15 cellular contexts compared by ENCODE assay signal in the genomic region with DNA sequence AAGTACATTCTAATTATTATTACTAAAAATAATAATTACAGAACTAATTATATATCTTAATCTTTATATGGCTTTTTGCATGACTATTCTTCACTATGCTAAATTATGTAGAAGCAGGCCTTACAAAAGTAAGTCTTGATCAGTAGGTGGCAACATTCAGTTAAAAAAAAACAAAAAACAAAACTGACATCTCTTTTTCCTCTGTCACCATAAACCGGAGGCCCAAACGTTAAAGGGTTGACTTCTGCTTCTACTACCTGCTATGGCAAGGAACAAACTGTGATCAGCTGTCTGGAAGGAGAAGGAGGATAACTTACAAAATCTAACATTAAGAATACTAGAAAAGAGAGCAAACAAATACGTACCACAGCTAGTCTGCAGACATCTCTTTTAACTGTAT.
DNase-seq lines count a peak whose midpoint lies in the region; ATAC-seq, FAIRE-seq and TF ChIP-seq lines count a peak whose summit lies in the region.
"Had no signal": no experiment of that assay in that cellular context is flagged by ENCODE, and none has a peak within 500 bp of the region (broad histone marks: within the 10 kb centered on the region; RNA-seq: fewer than 3 reads in every experiment).

No MANE protein-coding gene starts in this region.

- no peak overlapping the region for H2BK20ac ChIP-seq in H1 (ENCODE audit: low read length)

- no peak overlapping the region for H4K8ac ChIP-seq in H1 (ENCODE audit: extremely low read depth, insufficient read depth, low read length)

- H3K27ac ChIP-seq in H1 (ENCODE audit: low read depth, low read length): no peak overlapping the region
- H3K27ac ChIP-seq: A549 had no signal

- H3K4ac ChIP-seq in H1 (replicated peaks; ENCODE audit: insufficient read length, low read depth, low read length): no peak overlapping the region

- H2BK120ac ChIP-seq in H1 (replicated peaks; ENCODE audit: low read depth, low read length): no peak overlapping the region

- H3K56ac ChIP-seq in H1 (replicated peaks; ENCODE audit: insufficient read length, low read depth, low read length): no peak overlapping the region

- no peak for ATAC-seq in stimulated activated naive CD8-positive, alpha-beta T cell treated with anti-CD3 and anti-CD28 coated beads, Interleukin-15, Interleukin-2, amounts not matched to agents 100 U/mL and 50 U/mL, for 24 hours
- ATAC-seq: A549; stimulated activated memory B cell treated with anti-CD40 and anti-IgM and Interleukin-4, amounts not matched to agents 10 μg/mL and 1 μg/mL and 100 μg/mL, for 72 hours had no signal

- H2AK5ac ChIP-seq in H1 (ENCODE audit: low read depth, low read length): no peak overlapping the region

- no peaks in the 10 kb centered on the region for H3K4me1 Mint-ChIP-seq in activated T-helper 1 cell treated with anti-CD3 and anti-CD28 coated beads, Interleukin-12 subunit alpha, Interleukin-12 subunit beta, Interleukin-2, Interleukin-4 antibody, amounts not matched to agents 30 ng/mL and 10 ng/mL and 1 ng/mL, durations not matched to agents 14 hours and 24 hours and 36 hours (ENCODE audit: low read depth)
- H3K4me1 Mint-ChIP-seq: stimulated activated memory B cell treated with anti-CD40 and anti-IgM and Interleukin-4, amounts not matched to agents 10 μg/mL and 1 μg/mL and 100 μg/mL, for 72 hours had no signal

- H3K27ac Mint-ChIP-seq in activated T-helper 1 cell treated with anti-CD3 and anti-CD28 coated beads, Interleukin-12 subunit alpha, Interleukin-12 subunit beta, Interleukin-2, Interleukin-4 antibody, amounts not matched to agents 30 ng/mL and 10 ng/mL and 1 ng/mL, durations not matched to agents 14 hours and 24 hours and 36 hours: no peak overlapping the region
- H3K27ac Mint-ChIP-seq: stimulated activated memory B cell treated with anti-CD40 and anti-IgM and Interleukin-4, amounts not matched to agents 10 μg/mL and 1 μg/mL and 100 μg/mL, for 72 hours had no signal

- H3K23me2 ChIP-seq in H1 (ENCODE audit: low read depth, low read length): no peaks in the 10 kb centered on the region

- H3K18ac ChIP-seq in H1 (ENCODE audit: extremely low read depth, low read length): no peak overlapping the region

- FAIRE-seq in H1 (lab: Jason Lieb, UNC): no peak
- FAIRE-seq: A549 had no signal

- no peaks in the 10 kb centered on the region for H3K36me3 ChIP-seq in H1 (ENCODE audit: control insufficient read depth in 2 of 4, insufficient read depth in 4 of 4, low read length in 3 of 4)

- no peak overlapping the region for H2BK15ac ChIP-seq in H1 (ENCODE audit: low read length)

- no peaks in the 10 kb centered on the region for H3K27me3 Mint-ChIP-seq in activated T-helper 1 cell treated with anti-CD3 and anti-CD28 coated beads, Interleukin-12 subunit alpha, Interleukin-12 subunit beta, Interleukin-2, Interleukin-4 antibody, amounts not matched to agents 30 ng/mL and 10 ng/mL and 1 ng/mL, durations not matched to agents 14 hours and 24 hours and 36 hours (ENCODE audit: insufficient read depth)
- H3K27me3 Mint-ChIP-seq: stimulated activated memory B cell treated with anti-CD40 and anti-IgM and Interleukin-4, amounts not matched to agents 10 μg/mL and 1 μg/mL and 100 μg/mL, for 72 hours had no signal

- no peak overlapping the region for H2BK12ac ChIP-seq in H1 (ENCODE audit: low read depth, low read length)

- H3K79me1 ChIP-seq in H1 (ENCODE audit: low read depth, low read length): no peaks in the 10 kb centered on the region

- peak overlapping the region in 1 of 4 experiments; percentile 13; a peak in 1 of 7 replicates for H3K9ac ChIP-seq in H1 (replicated peaks in 1 of 4; ENCODE audit: extremely low read depth in 1 of 4, low read depth in 3 of 4, low read length in 3 of 4)

- DNase-seq in NCI-H1092 treated with DMSO at 0.1 percent for 48 hours (lab: John Stamatoyannopoulos, UW) (peak; percentile 18), NCI-H1092 (lab: John Stamatoyannopoulos, UW) (no peak), NCI-H460 (ENCODE audit: extremely low read depth, low read depth) (peak; percentile 2), H1 (ENCODE audit: low read depth in 1 of 2, low spot score in 2 of 2) (no peak), renal cortical epithelial cell (ENCODE audit: low read depth) (peak; percentile 4)
- no peak for DNase-seq in activated naive CD4-positive, alpha-beta T cell treated with Interleukin-2 at 50 U/mL for 16 hours
- no peak for DNase-seq in stimulated activated naive CD8-positive, alpha-beta T cell treated with anti-CD3 and anti-CD28 coated beads, Interleukin-15, Interleukin-2, amounts not matched to agents 100 U/mL and 50 U/mL, for 24 hours
- DNase-seq in activated T-helper 1 cell treated with anti-CD3 and anti-CD28 coated beads, Interleukin-12 subunit alpha, Interleukin-12 subunit beta, Interleukin-2, Interleukin-4 antibody, amounts not matched to agents 30 ng/mL and 10 ng/mL and 1 ng/mL, durations not matched to agents 14 hours and 24 hours and 36 hours (ENCODE audit: low spot score): no peak
- DNase-seq: activated CD4-positive, alpha-beta T cell treated with anti-CD3 and anti-CD28 coated beads for 1 hour; caudate nucleus; GDM1; nucleus accumbens; Right ventricle myocardium superior had no signal

- peak; percentile 18 to 28; a peak in 3 of 4 replicates for TF ChIP-seq RAD21 in H1 (IDR thresholded peaks at IDR 0.05 in 1 of 2, conservative IDR thresholded peaks at IDR 0.05 in 1 of 2; ENCODE audit: low read depth in 2 of 2, low read length in 2 of 2)

- H3K9me3 Mint-ChIP-seq in activated T-helper 1 cell treated with anti-CD3 and anti-CD28 coated beads, Interleukin-12 subunit alpha, Interleukin-12 subunit beta, Interleukin-2, Interleukin-4 antibody, amounts not matched to agents 30 ng/mL and 10 ng/mL and 1 ng/mL, durations not matched to agents 14 hours and 24 hours and 36 hours: peaks cover 14% of the 10 kb centered on the region

- no peak for TF ChIP-seq CTCF in H1 (IDR thresholded peaks at IDR 0.05; ENCODE audit: control extremely low read depth in 1 of 3, insufficient read depth in 1 of 3, low read depth in 1 of 3, low read length in 3 of 3)

- no peaks in the 10 kb centered on the region for H3K79me2 ChIP-seq in H1 (ENCODE audit: control insufficient read depth in 1 of 2, insufficient read depth in 2 of 2, low read length in 2 of 2)

- H3K4me1 ChIP-seq in H1 (replicated peaks in 1 of 4; ENCODE audit: control insufficient read depth in 3 of 4, insufficient read depth in 4 of 4, low read length in 3 of 4): no peaks in the 10 kb centered on the region; a peak in 1 of 7 replicates
- H3K4me1 ChIP-seq: A549 had no signal

- TF ChIP-seq EP300 in H1 (IDR thresholded peaks at IDR 0.05; ENCODE audit: borderline replicate concordance in 1 of 2, low read depth in 2 of 2, low read length in 2 of 2): no peak

- CTCF ChIA-PET in H1 (lab: Charles Lee; ENCODE audit: partially characterized antibody): interaction anchor here (0.6 to 0.7 kb wide), 4 partner anchors 12 to 1359 kb away, joined by 3 to 4 read pairs (median 3); no protein-coding TSS in a partner anchor

- H4K20me1 ChIP-seq in H1 (replicated peaks in 1 of 2; ENCODE audit: control insufficient read depth in 1 of 2, insufficient read depth in 2 of 2, low read length in 2 of 2): no peaks in the 10 kb centered on the region

- no peaks in the 10 kb centered on the region for H3K36me3 Mint-ChIP-seq in activated T-helper 1 cell treated with anti-CD3 and anti-CD28 coated beads, Interleukin-12 subunit alpha, Interleukin-12 subunit beta, Interleukin-2, Interleukin-4 antibody, amounts not matched to agents 30 ng/mL and 10 ng/mL and 1 ng/mL, durations not matched to agents 14 hours and 24 hours and 36 hours (ENCODE audit: low read depth)
- H3K36me3 Mint-ChIP-seq: stimulated activated memory B cell treated with anti-CD40 and anti-IgM and Interleukin-4, amounts not matched to agents 10 μg/mL and 1 μg/mL and 100 μg/mL, for 72 hours had no signal

- no peaks in the 10 kb centered on the region for H3K27me3 ChIP-seq in H1 (replicated peaks in 1 of 4; ENCODE audit: control insufficient read depth in 3 of 4, extremely low read depth in 1 of 4, insufficient read depth in 3 of 4, low read length in 3 of 4)

- no peaks in the 10 kb centered on the region for H3K9me3 ChIP-seq in H1 (ENCODE audit: insufficient read depth in 2 of 2, low read depth in 1 of 2, low read length in 1 of 2)
- H3K9me3 ChIP-seq: A549 had no signal

- no peak overlapping the region for H3K4me2 ChIP-seq in H1 (ENCODE audit: insufficient read depth in 1 of 2, low read depth in 2 of 2, low read length in 2 of 2)
- H3K4me2 ChIP-seq: A549 had no signal

- no peak overlapping the region for H4K5ac ChIP-seq in H1 (ENCODE audit: insufficient read length, low read depth, low read length)

- POLR2A ChIA-PET in H1 (lab: Charles Lee; ENCODE audit: partially characterized antibody): no interaction called here

- 81% methylated on average over 3 of the region's 3 CpGs; no CpG with 5 or more reads in 1 of the 2 experiments for WGBS in H1 (ENCODE audit: extremely low coverage in 1 of 2, insufficient coverage in 1 of 2, insufficient read length in 1 of 2, insufficient replicate concordance in 2 of 2, low coverage in 1 of 2, low lambda C conversion rate in 2 of 2, missing lambda C conversion rate in 1 of 2), 2 experiments

- H3K4me3 Mint-ChIP-seq in activated T-helper 1 cell treated with anti-CD3 and anti-CD28 coated beads, Interleukin-12 subunit alpha, Interleukin-12 subunit beta, Interleukin-2, Interleukin-4 antibody, amounts not matched to agents 30 ng/mL and 10 ng/mL and 1 ng/mL, durations not matched to agents 14 hours and 24 hours and 36 hours: no peak overlapping the region
- H3K4me3 Mint-ChIP-seq: stimulated activated memory B cell treated with anti-CD40 and anti-IgM and Interleukin-4, amounts not matched to agents 10 μg/mL and 1 μg/mL and 100 μg/mL, for 72 hours had no signal

- TF ChIP-seq POLR2A in H1 (IDR thresholded peaks at IDR 0.05; ENCODE audit: control extremely low read depth in 1 of 2, low read depth in 2 of 2, low read length in 2 of 2): no peak

- intact Hi-C loops in activated T-helper 1 cell treated with anti-CD3 and anti-CD28 coated beads, Interleukin-12 subunit alpha, Interleukin-12 subunit beta, Interleukin-2, Interleukin-4 antibody, amounts not matched to agents 30 ng/mL and 10 ng/mL and 1 ng/mL, durations not matched to agents 14 hours and 24 hours and 36 hours (cut with micrococcal nuclease): no loop called here

- no peak overlapping the region for H3K4me3 ChIP-seq in H1 (ENCODE audit: extremely low read depth in 1 of 4, insufficient read depth in 2 of 4, low read depth in 3 of 4, low read length in 4 of 4)
- H3K4me3 ChIP-seq: A549 had no signal

- H3K14ac ChIP-seq in H1 (ENCODE audit: insufficient read length): no peak overlapping the region

- H4K91ac ChIP-seq in H1 (replicated peaks; ENCODE audit: insufficient read length, low read length): no peak overlapping the region

- no peak overlapping the region for H2AFZ ChIP-seq in H1 (ENCODE audit: low read length)

- H3K23ac ChIP-seq in H1 (ENCODE audit: insufficient read length): no peak overlapping the region

- H2BK5ac ChIP-seq in H1 (ENCODE audit: low read depth, low read length): no peak overlapping the region

TF ChIP-seq in H1, 55 proteins besides CTCF, POLR2A, EP300 and RAD21 (continues in another document):
- no peak for TF ChIP-seq HDAC6 (IDR thresholded peaks at IDR 0.05; ENCODE audit: low read depth, low read length)
- no peak for TF ChIP-seq JUN (IDR thresholded peaks at IDR 0.05; ENCODE audit: low read depth, low read length)
- no peak for TF ChIP-seq SIRT6 (IDR thresholded peaks at IDR 0.05; ENCODE audit: low read length)
- no peak for TF ChIP-seq TAF7 (optimal IDR thresholded peaks at IDR 0.05; ENCODE audit: borderline replicate concordance, low read depth, low read length)

Comparison
In these comparisons a context has a peak if more than half of its experiments do, and no peak if none do; other contexts are left out.
1. DNase-seq: peak in NCI-H1092 treated with DMSO at 0.1 percent for 48 hours (single experiment), NCI-H460 (single experiment) and renal cortical epithelial cell (single experiment); none in NCI-H1092 (single experiment), H1 (0 of 2), activated naive CD4-positive, alpha-beta T cell treated with Interleukin-2 at 50 U/mL for 16 hours (single experiment), stimulated activated naive CD8-positive, alpha-beta T cell treated with anti-CD3 and anti-CD28 coated beads, Interleukin-15, Interleukin-2, amounts not matched to agents 100 U/mL and 50 U/mL, for 24 hours (single experiment) and activated T-helper 1 cell treated with anti-CD3 and anti-CD28 coated beads, Interleukin-12 subunit alpha, Interleukin-12 subunit beta, Interleukin-2, Interleukin-4 antibody, amounts not matched to agents 30 ng/mL and 10 ng/mL and 1 ng/mL, durations not matched to agents 14 hours and 24 hours and 36 hours (single experiment).